In genomic region chr13:43042410-43042921, GRCh38 we compare ENCODE assay signal across 19 cellular contexts. TPM values are rescaled to one million over a fixed set of nuclear protein-coding genes. Genes with fewer than 3 reads are reported as not detected.
A peak's percentile ranks its signal among the peaks of the same experiment; 100 is the strongest.
DNase-seq lines count a peak whose midpoint lies in the region; ATAC-seq, FAIRE-seq and TF ChIP-seq lines count a peak whose summit lies in the region.
"Had no signal": no experiment of that assay in that cellular context is flagged by ENCODE, and none has a peak within 500 bp of the region (broad histone marks: within the 10 kb centered on the region; RNA-seq: fewer than 3 reads in every experiment).

No MANE protein-coding gene starts in this region.

- RAD21 ChIA-PET in GM12878 (lab: Charles Lee; ENCODE audit: unreplicated experiment): interaction anchor here (1.0 to 2.0 kb wide), 9 partner anchors 11 to 73 kb away, joined by 3 to 7 read pairs (median 4); no protein-coding TSS in a partner anchor

- FAIRE-seq in GM12878 (lab: Jason Lieb, UNC) (no peak), kidney (lab: Jason Lieb, UNC) (no peak)

- SMC1A ChIA-PET in GM12878 (lab: Charles Lee; ENCODE audit: uncharacterized antibody, unreplicated experiment): interaction anchor here (1.0 to 2.5 kb wide), 12 partner anchors 8 to 71 kb away, joined by 3 to 20 read pairs (median 6); no protein-coding TSS in a partner anchor

- no peaks in the 10 kb centered on the region for H3K27me3 Mint-ChIP-seq in IgD-negative memory B cell

- TF ChIP-seq CTCF in right atrium auricular region (IDR thresholded peaks at IDR 0.05): no peak
- no peak for TF ChIP-seq CTCF in GM12878 (IDR thresholded peaks at IDR 0.05 in 2 of 3, conservative IDR thresholded peaks at IDR 0.05 in 1 of 3; ENCODE audit: control insufficient read depth in 2 of 3, extremely low read depth in 1 of 3, insufficient read depth in 1 of 3, low read depth in 3 of 3, low read length in 3 of 3)
- no peak for TF ChIP-seq CTCF in kidney (IDR thresholded peaks at IDR 0.05; ENCODE audit: borderline replicate concordance, extremely low read depth, insufficient read depth)

- TF ChIP-seq RAD21 in GM12878 (IDR thresholded peaks at IDR 0.05; ENCODE audit: insufficient read depth, low read depth, low read length): no peak

- H2AFZ ChIP-seq in GM12878 (ENCODE audit: control insufficient read depth, low read depth, low read length): no peak overlapping the region

- no peak overlapping the region for H3K9ac ChIP-seq in GM12878 (ENCODE audit: control insufficient read depth, insufficient read depth, low read length)
- H3K9ac ChIP-seq in kidney (ENCODE audit: low read length in 2 of 2): no peak overlapping the region

- TF ChIP-seq EP300 in GM12878 (IDR thresholded peaks at IDR 0.05; ENCODE audit: borderline replicate concordance in 1 of 2, control insufficient read depth in 1 of 2, low read depth in 2 of 2, low read length in 2 of 2): no peak

- in situ Hi-C loops in GM12878 (cut with MboI): no loop called here

- TF ChIP-seq POLR2A in GM12878 (IDR thresholded peaks at IDR 0.05; ENCODE audit: low read depth, low read length): no peak

- H3K4me2 ChIP-seq in GM12878 (ENCODE audit: control insufficient read depth, insufficient read depth): peak overlapping the region; percentile 56; the same call in 1 of the 2 replicates

- peak overlapping the region in 3 of 4 donors; percentile 10 to 45 (median 15) for H3K4me3 Mint-ChIP-seq in IgD-negative memory B cell
- H3K4me3 Mint-ChIP-seq: HFFc6 had no signal

- H3K4me1 ChIP-seq in right atrium auricular region (peaks cover 0 to 31% of the 10 kb centered on the region in 2 donors), GM12878 (ENCODE audit: control insufficient read depth, insufficient read depth, low read length) (peaks cover 48% of the 10 kb centered on the region), kidney (ENCODE audit: control insufficient read depth in 1 of 2, insufficient read depth in 1 of 2, low read depth in 1 of 2, low read length in 2 of 2) (peaks cover 0 to 6% of the 10 kb centered on the region in 2 donors)

- CTCF ChIA-PET in GM12878 (lab: Yijun Ruan, JAX): interaction anchor here (1.0 to 1.6 kb wide), 8 partner anchors 8 to 73 kb away, joined by 3 to 6 read pairs (median 3); no protein-coding TSS in a partner anchor

- intact Hi-C loops in left ventricle myocardium superior (cut with micrococcal nuclease): no loop called here
- intact Hi-C loops in GM12878 (cut with micrococcal nuclease; ENCODE audit: unreplicated experiment): loop anchor here (10.0 kb wide), 1 partner anchor 768 kb away; the partner anchor contains the start of gene AKAP11
- intact Hi-C loops in kidney (cut with DNase I): no loop called here

- peaks cover 3% of the 10 kb centered on the region for H3K36me3 Mint-ChIP-seq in IgD-negative memory B cell

- ATAC-seq in left ventricle myocardium superior (peak; percentile 13), GM12878 (peak; percentile 11; the same call in 2 of the 3 replicates)
- ATAC-seq in stimulated activated naive CD8-positive, alpha-beta T cell treated with anti-CD3 and anti-CD28 coated beads, Interleukin-15, Interleukin-2, amounts not matched to agents 100 U/mL and 50 U/mL, for 24 hours: peak; percentile 87
- ATAC-seq: gastrocnemius medialis, left cardiac atrium, sciatic nerve had no signal

- H3K4me1 Mint-ChIP-seq in IgD-negative memory B cell: peaks cover 52 to 77% (median 75%) of the 10 kb centered on the region in 3 donors

- no peaks in the 10 kb centered on the region for H3K9me3 Mint-ChIP-seq in IgD-negative memory B cell
- H3K9me3 Mint-ChIP-seq: HFFc6 had no signal

- H3K36me3 ChIP-seq in right atrium auricular region (no peaks in the 10 kb centered on the region), GM12878 (ENCODE audit: control insufficient read depth in 2 of 2, insufficient read depth in 2 of 2, low read length in 1 of 2) (peaks cover 0 to 4% of the 10 kb centered on the region in 2 experiments; a peak in 2 of 4 replicates), kidney (ENCODE audit: control insufficient read depth in 1 of 2, insufficient read depth in 2 of 2, low read length in 2 of 2) (no peaks in the 10 kb centered on the region)
- H3K36me3 ChIP-seq: gastrocnemius medialis had no signal

- BruUV-seq in GM12878 (replicated peaks; lab: Mats Ljungman, UMichigan): no TSS peak

- H4K20me1 ChIP-seq in GM12878 (ENCODE audit: control insufficient read depth, insufficient read depth): no peaks in the 10 kb centered on the region

- H3K27ac ChIP-seq in right atrium auricular region: no peak overlapping the region
- H3K27ac ChIP-seq in GM12878 (ENCODE audit: control insufficient read depth, insufficient read depth): peak overlapping the region; percentile 43
- H3K27ac ChIP-seq in kidney (ENCODE audit: low read depth in 2 of 2, low read length in 2 of 2): no peak overlapping the region
- H3K27ac ChIP-seq: gastrocnemius medialis had no signal

- H3K4me3 ChIP-seq in right atrium auricular region (no peak overlapping the region), GM12878 (no peak overlapping the region), kidney (ENCODE audit: low read length in 2 of 2) (no peak overlapping the region)
- H3K4me3 ChIP-seq: gastrocnemius medialis, mucosa of descending colon had no signal

- H3K9me3 ChIP-seq in right atrium auricular region: no peaks in the 10 kb centered on the region
- no peaks in the 10 kb centered on the region; the same call in 2 of the 3 replicates for H3K9me3 ChIP-seq in GM12878 (replicated peaks; ENCODE audit: control insufficient read depth, insufficient read depth, low read length)
- H3K9me3 ChIP-seq in kidney (ENCODE audit: control insufficient read depth in 1 of 2, low read length in 2 of 2): no peaks in the 10 kb centered on the region
- H3K9me3 ChIP-seq: gastrocnemius medialis, mucosa of descending colon had no signal

- H3K27me3 ChIP-seq in right atrium auricular region: no peaks in the 10 kb centered on the region
- H3K27me3 ChIP-seq in GM12878 (replicated peaks in 1 of 2; ENCODE audit: control insufficient read depth in 2 of 2, insufficient read depth in 2 of 2, low read length in 1 of 2): no peaks in the 10 kb centered on the region
- H3K27me3 ChIP-seq: gastrocnemius medialis had no signal

- POLR2A ChIA-PET in GM12878 (lab: Charles Lee): interaction anchor here (0.9 to 1.2 kb wide), 5 partner anchors 10 to 71 kb away, joined by 3 to 6 read pairs (median 3); no protein-coding TSS in a partner anchor

- DNase-seq in left ventricle myocardium superior (no peak), right atrium auricular region (ENCODE audit: low spot score) (no peak), GM12878 (ENCODE audit: low read depth, low spot score) (no peak), germinal center (ENCODE audit: low spot score) (no peak), kidney (no peak), H4 (ENCODE audit: low spot score) (no peak)
- DNase-seq in stimulated activated naive CD8-positive, alpha-beta T cell treated with anti-CD3 and anti-CD28 coated beads, Interleukin-15, Interleukin-2, amounts not matched to agents 100 U/mL and 50 U/mL, for 24 hours: no peak
- DNase-seq: activated CD4-positive, CD25-positive, alpha-beta regulatory T cell; gastrocnemius medialis; HFFc6; left cardiac atrium; mucosa of descending colon; NCI-H1417; NCI-H524 treated with DMSO at 0.1 percent for 48 hours; occipital lobe; stimulated activated CD4-positive, alpha-beta T cell treated with anti-CD3 and anti-CD28 coated beads, Interleukin-2, amount 100 ng/mL, for 24 hours; substantia nigra had no signal

- peak overlapping the region; percentile 45 to 99 (median 61) for H3K27ac Mint-ChIP-seq in IgD-negative memory B cell

- peaks cover 36% of the 10 kb centered on the region for H3K79me2 ChIP-seq in GM12878 (ENCODE audit: control insufficient read depth, insufficient read depth, low read length)

RNA-seq across cellular contexts. Expression of gene DNAJC15, which starts 19.1 kb away (rescaled TPM):
- total RNA-seq in left ventricle myocardium superior (26.6 TPM), right atrium auricular region (10 to 100 TPM; 10.8 to 14.0 TPM), GM12878 (2014; rRNA removed) (30.4 and 36.4 TPM in 2 replicates), GM12878 (2014; rRNA removed; fragmentation: Illumina TruSeq; extraction: Trizol) (15.1 and 16.5 TPM in 2 replicates), GM12878 (2021) (29.5 and 30.2 TPM in 2 replicates), kidney (18.8 TPM)
- polyA plus RNA-seq in IgD-negative memory B cell (36.7 TPM), GM12878 (2011; rRNA removed) (47.3 and 58.4 TPM in 2 replicates), GM12878 (2014; fragmentation: Illumina TruSeq; extraction: Trizol) (13.1 TPM in 2 replicates), GM12878 (2014; fragmentation: Nextera tagmentation; extraction: Ambion mirVana) (100 to 1,000 TPM; 102 to 104 TPM), GM12878 (2014; rRNA removed) (50.4 and 52.6 TPM in 2 replicates), GM12878 (2016; fragmentation: Nextera tagmentation; extraction: Ambion mirVana) (10 to 100 TPM; 94.4 to 98.8 TPM), kidney (ENCODE audit: insufficient read depth, low read depth, low replicate concordance) (31.0 TPM)
- total RNA-seq in GM12878 (2013; cell fraction: nucleolus; rRNA removed): 31.1 and 33.5 TPM in 2 replicates
- polyA plus RNA-seq in GM12878 (2011; ENCODE audit: low read depth): 3.7 TPM
- polyA plus RNA-seq in GM12878 (2011; cell fraction: cytosol; rRNA removed): 38.7 and 59.0 TPM in 2 replicates
- polyA plus RNA-seq in GM12878 (2011; cell fraction: nucleus; rRNA removed): 26.1 and 29.6 TPM in 2 replicates
- 15.5 and 16.5 TPM in 2 replicates for polyA plus RNA-seq in GM12878 (2012)
- 20.0 and 24.4 TPM in 2 replicates for polyA minus RNA-seq in GM12878 (2011; rRNA and poly(A)+ RNA removed)
- polyA minus RNA-seq in GM12878 (2011; cell fraction: cytosol; rRNA and poly(A)+ RNA removed): 7.8 and 16.5 TPM in 2 replicates
- polyA minus RNA-seq in GM12878 (2011; cell fraction: nucleus; rRNA and poly(A)+ RNA removed): 8.7 and 13.7 TPM in 2 replicates
- 22.9 and 23.0 TPM in 2 replicates for total RNA-seq in H4 (2014; rRNA removed; shearing (Covaris generic))

RNA-seq across cellular contexts. Expression of gene EPSTI1, which starts 50.4 kb away (rescaled TPM):
- 3.0 TPM for total RNA-seq in left ventricle myocardium superior
- 1 to 10 TPM; 3.1 to 3.9 TPM for total RNA-seq in right atrium auricular region
- 30.1 TPM for polyA plus RNA-seq in IgD-negative memory B cell
- 60.8 and 68.9 TPM in 2 replicates for total RNA-seq in GM12878 (2013; cell fraction: nucleolus; rRNA removed)
- 22.0 and 24.9 TPM in 2 replicates for total RNA-seq in GM12878 (2014; rRNA removed)
- 26.4 and 32.0 TPM in 2 replicates for total RNA-seq in GM12878 (2014; rRNA removed; fragmentation: Illumina TruSeq; extraction: Trizol)
- total RNA-seq in GM12878 (2021): 31.4 and 43.3 TPM in 2 replicates
- polyA plus RNA-seq in GM12878 (2011; ENCODE audit: low read depth): 12.9 TPM
- polyA plus RNA-seq in GM12878 (2011; rRNA removed): 31.3 and 47.1 TPM in 2 replicates
- 14.9 and 25.8 TPM in 2 replicates for polyA plus RNA-seq in GM12878 (2011; cell fraction: cytosol; rRNA removed)
- 25.8 and 27.6 TPM in 2 replicates for polyA plus RNA-seq in GM12878 (2011; cell fraction: nucleus; rRNA removed)
- polyA plus RNA-seq in GM12878 (2012): 18.7 and 26.8 TPM in 2 replicates
- polyA plus RNA-seq in GM12878 (2014; fragmentation: Illumina TruSeq; extraction: Trizol): 32.0 and 42.2 TPM in 2 replicates
- 1 to 10 TPM; 4.7 to 8.9 TPM for polyA plus RNA-seq in GM12878 (2014; fragmentation: Nextera tagmentation; extraction: Ambion mirVana)
- 23.0 and 29.8 TPM in 2 replicates for polyA plus RNA-seq in GM12878 (2014; rRNA removed)
- 10 to 100 TPM; 14.2 to 14.6 TPM for polyA plus RNA-seq in GM12878 (2016; fragmentation: Nextera tagmentation; extraction: Ambion mirVana)
- polyA minus RNA-seq in GM12878 (2011; rRNA and poly(A)+ RNA removed): 12.1 and 13.1 TPM in 2 replicates
- 14.1 and 15.0 TPM in 2 replicates for polyA minus RNA-seq in GM12878 (2011; cell fraction: cytosol; rRNA and poly(A)+ RNA removed)
- polyA minus RNA-seq in GM12878 (2011; cell fraction: nucleus; rRNA and poly(A)+ RNA removed): 14.9 and 26.5 TPM in 2 replicates
- 12.2 TPM for total RNA-seq in kidney
- 11.2 TPM for polyA plus RNA-seq in kidney (ENCODE audit: insufficient read depth, low read depth, low replicate concordance)
- 5.4 and 6.0 TPM in 2 replicates for total RNA-seq in H4 (2014; rRNA removed; shearing (Covaris generic))

Comparison
In these comparisons a context has a peak if more than half of its experiments do, and no peak if none do; other contexts are left out.
1. ATAC-seq: peak in every context shown above with its lines; median percentile 87 in stimulated activated naive CD8-positive, alpha-beta T cell treated with anti-CD3 and anti-CD28 coated beads, Interleukin-15, Interleukin-2, amounts not matched to agents 100 U/mL and 50 U/mL, for 24 hours; 13 in left ventricle myocardium superior; 11 in GM12878.